8 cellular contexts compared by ENCODE assay signal in the genomic region with DNA sequence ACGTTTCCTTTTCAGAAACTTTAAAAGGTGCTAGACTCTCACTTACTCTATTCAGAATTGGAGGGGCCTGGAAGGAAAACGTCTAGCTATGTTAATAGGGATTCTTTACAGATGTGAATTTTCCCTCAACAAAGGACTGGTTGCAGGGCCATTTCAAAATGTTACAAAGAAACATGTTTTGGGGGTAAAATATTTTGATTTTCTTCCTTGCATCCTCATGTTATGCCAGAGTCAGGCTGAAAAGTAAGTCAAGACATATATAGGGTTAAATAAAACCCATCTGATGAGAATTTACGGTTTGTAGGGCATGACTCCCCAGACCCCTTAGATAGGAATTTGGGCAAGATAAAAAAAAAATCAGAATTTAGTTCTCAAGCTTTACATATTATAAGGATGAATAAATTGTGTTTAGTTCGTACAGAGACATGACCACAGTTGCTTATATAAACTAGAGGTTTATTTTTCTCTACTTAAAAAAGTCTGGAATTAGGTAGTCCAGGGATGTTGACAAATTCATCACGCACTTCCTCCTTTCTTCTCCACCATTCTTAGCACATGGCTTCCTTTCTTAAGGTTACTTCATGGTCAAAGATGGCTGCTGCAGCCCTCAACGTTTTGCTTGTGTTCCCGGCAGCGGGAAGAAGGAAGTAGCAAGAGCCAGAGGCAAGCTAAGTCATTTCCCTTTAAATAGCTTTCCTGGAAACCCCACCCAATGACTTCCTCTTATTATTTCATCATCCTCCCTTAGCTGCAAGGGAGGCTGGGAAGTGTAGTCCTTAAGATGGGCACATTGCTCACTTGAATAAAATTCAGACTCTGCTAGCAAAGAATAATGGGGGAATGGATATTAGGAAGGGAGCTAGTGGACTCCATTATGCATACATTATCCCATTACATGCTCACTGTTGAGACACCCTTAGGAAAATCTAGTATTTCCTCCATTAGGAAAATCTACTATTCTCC. TPM values are rescaled to one million over a fixed set of nuclear protein-coding genes. Genes with fewer than 3 reads are reported as not detected.
A peak's percentile ranks its signal among the peaks of the same experiment; 100 is the strongest.
DNase-seq lines count a peak whose midpoint lies in the region; ATAC-seq and TF ChIP-seq lines count a peak whose summit lies in the region.
"Not testable (repeated sequence)": the region's sequence is repeated elsewhere in the genome, so short reads cannot be mapped to it uniquely, and the experiment has no call there.

No MANE protein-coding gene starts in this region.

- not testable (repeated sequence) for H3K36me3 ChIP-seq in heart right ventricle

- intact Hi-C loops in heart right ventricle (cut with DNase I): not testable (repeated sequence)

- peak; percentile 77 for ATAC-seq in GM18861 (IDR thresholded peaks at IDR 0.05; ENCODE audit: unreplicated experiment)
- ATAC-seq in HG02981 (IDR thresholded peaks at IDR 0.05; ENCODE audit: unreplicated experiment): peak; percentile 72
- ATAC-seq in heart right ventricle: peak; percentile 73 to 94 (median 90)

- peaks cover 0 to 48% (median 0%) of the 10 kb centered on the region in 9 donors for H3K4me1 ChIP-seq in heart right ventricle

- not testable (repeated sequence) for TF ChIP-seq CTCF in heart right ventricle (IDR thresholded peaks at IDR 0.05)

- DNase-seq in AG08396 (ENCODE audit: low spot score): peak; percentile 57
- DNase-seq in NCI-H460 (ENCODE audit: extremely low read depth, low read depth): peak; percentile 78
- DNase-seq in T1000 (lab: John Stamatoyannopoulos, UW): peak; percentile 57
- peak; percentile 94 for DNase-seq in amniotic epithelial cell (ENCODE audit: low read depth)
- DNase-seq in heart right ventricle: peak in 1 of 2 donors; percentile 53
- peak; percentile 77 for DNase-seq in pulmonary artery endothelial cell (ENCODE audit: low read depth, low spot score)

- H3K27ac ChIP-seq in heart right ventricle: peak overlapping the region in 9 of 10 donors; percentile 16 to 87 (median 45)

- H3K4me3 ChIP-seq in heart right ventricle: not testable (repeated sequence)

- 58 to 60% methylated on average over 8 of the region's 8 CpGs for WGBS in heart right ventricle, 2 donors

- peaks cover 0 to 13% (median 0%) of the 10 kb centered on the region in 11 donors for H3K9me3 ChIP-seq in heart right ventricle

- H3K27me3 ChIP-seq in heart right ventricle: not testable (repeated sequence)

RNA-seq across cellular contexts. Expression of gene HAPSTR1, which starts 12.7 kb away (rescaled TPM):
- 59.1 and 67.1 TPM in 2 replicates for total RNA-seq in NCI-H460 (2014; rRNA removed; shearing (Covaris generic))
- polyA plus RNA-seq in NCI-H460 (2014; cell fraction: nucleus; rRNA removed): 39.8 and 51.9 TPM in 2 replicates
- total RNA-seq in heart right ventricle (10 to 100 TPM; 57.2 to 74.7 (median 64.1) TPM), pulmonary artery endothelial cell (70.5 and 74.2 TPM in 2 replicates)
- 10 to 100 TPM; 10.2 to 11.7 TPM for polyA plus RNA-seq in heart right ventricle
